In genomic region chr3:65963787-65964707, GRCh38 we compare ENCODE assay signal across 10 cellular contexts.
DNase-seq lines count a peak whose midpoint lies in the region; ATAC-seq and TF ChIP-seq lines count a peak whose summit lies in the region.
"Had no signal": no experiment of that assay in that cellular context is flagged by ENCODE, and none has a peak within 500 bp of the region (broad histone marks: within the 10 kb centered on the region; RNA-seq: fewer than 3 reads in every experiment).

No MANE protein-coding gene starts in this region.

- H3K36me3 Mint-ChIP-seq in activated T-cell treated with anti-CD3 and anti-CD28 coated beads, Interleukin-2, amount 50 U/mL, for 4 hours (ENCODE audit: insufficient read depth), result no peaks in the 10 kb centered on the region

- H3K27ac ChIP-seq in left lung (peak overlapping the region; percentile 48 to 60), WERI-Rb-1 (no peak overlapping the region), MM.1S (ENCODE audit: low read length) (no peak overlapping the region)
- H3K27ac ChIP-seq: KMS-11 had no signal

- H3K4me3 ChIP-seq in left lung (no peak overlapping the region), WERI-Rb-1 (ENCODE audit: low read depth, low read length) (no peak overlapping the region), MM.1S (ENCODE audit: low read length) (no peak overlapping the region)

- in situ Hi-C loops in Caki2 (cut with HindIII; ENCODE audit: low pct_unique_long_range_greater_than_20kb, low sequenced_read_pairs), result no loop called here

- peak overlapping the region; percentile 25 for H3K4me3 Mint-ChIP-seq in activated T-cell treated with anti-CD3 and anti-CD28 coated beads, Interleukin-2, amount 50 U/mL, for 4 hours

- H3K27me3 Mint-ChIP-seq in activated T-cell treated with anti-CD3 and anti-CD28 coated beads, Interleukin-2, amount 50 U/mL, for 4 hours (ENCODE audit: low read depth), result no peaks in the 10 kb centered on the region

- no peaks in the 10 kb centered on the region for H3K36me3 ChIP-seq in left lung
- H3K36me3 ChIP-seq in WERI-Rb-1, result no peaks in the 10 kb centered on the region
- H3K36me3 ChIP-seq in MM.1S (replicated peaks; ENCODE audit: insufficient read depth, low read length), result no peaks in the 10 kb centered on the region

- H3K27me3 ChIP-seq in left lung (no peaks in the 10 kb centered on the region), WERI-Rb-1 (ENCODE audit: insufficient read depth, low read depth, severe bottlenecking) (no peaks in the 10 kb centered on the region), MM.1S (replicated peaks; ENCODE audit: insufficient read depth, low read length) (no peaks in the 10 kb centered on the region)

- H3K9me3 ChIP-seq in left lung, result no peaks in the 10 kb centered on the region
- no peaks in the 10 kb centered on the region for H3K9me3 ChIP-seq in WERI-Rb-1 (ENCODE audit: severe bottlenecking)
- H3K9me3 ChIP-seq in MM.1S (replicated peaks; ENCODE audit: insufficient read depth, low read length), result no peaks in the 10 kb centered on the region

- DNase-seq in Caki2 (ENCODE audit: low read depth) (peak; percentile 59), left lung (no peak), WERI-Rb-1 (no peak), MM.1S (no peak), NCI-H748 treated with DMSO at 0.1 percent for 48 hours (lab: John Stamatoyannopoulos, UW) (no peak)
- no peak for DNase-seq in activated T-cell treated with anti-CD3 and anti-CD28 coated beads, Interleukin-2, amount 50 U/mL, for 4 hours
- DNase-seq: left cardiac atrium had no signal

- no peaks in the 10 kb centered on the region for H3K9me3 Mint-ChIP-seq in activated T-cell treated with anti-CD3 and anti-CD28 coated beads, Interleukin-2, amount 50 U/mL, for 4 hours

- H3K4me1 ChIP-seq in left lung (peaks cover 0 to 22% of the 10 kb centered on the region in 2 donors), MM.1S (ENCODE audit: low read length) (no peaks in the 10 kb centered on the region)

- no peaks in the 10 kb centered on the region for H3K79me2 ChIP-seq in MM.1S (ENCODE audit: low read length)

- no peak overlapping the region for H3K4me2 ChIP-seq in MM.1S (ENCODE audit: low read depth, low read length)
- H3K4me2 ChIP-seq: KMS-11 had no signal

- H3F3A ChIP-seq in MM.1S (ENCODE audit: insufficient read depth, low read length), result no peaks in the 10 kb centered on the region

- no peaks in the 10 kb centered on the region for H3K9me2 ChIP-seq in MM.1S (replicated peaks; ENCODE audit: insufficient read depth, low read length)

- peak; percentile 98 for ATAC-seq in GM19452 (IDR thresholded peaks at IDR 0.05; ENCODE audit: unreplicated experiment)
- ATAC-seq in HG03354 (IDR thresholded peaks at IDR 0.05; ENCODE audit: poor library complexity, severe bottlenecking, unreplicated experiment), result peak; percentile 96
- peak; percentile 81 to 86 for ATAC-seq in activated T-cell treated with anti-CD3 and anti-CD28 coated beads, Interleukin-2, amount 50 U/mL, for 4 hours
- peak; percentile 85 for ATAC-seq in left lung

- H3K9ac ChIP-seq in MM.1S (ENCODE audit: low read length), result no peak overlapping the region
- H3K9ac ChIP-seq: KMS-11 had no signal

- TF ChIP-seq CTCF in left lung (IDR thresholded peaks at IDR 0.05) (no peak), WERI-Rb-1 (IDR thresholded peaks at IDR 0.05; ENCODE audit: low read depth, low read length) (no peak), MM.1S (IDR thresholded peaks at IDR 0.05; ENCODE audit: low read length) (no peak)

- no peaks in the 10 kb centered on the region for H4K20me1 ChIP-seq in MM.1S (ENCODE audit: insufficient read depth, low read length)

- peaks cover 6% of the 10 kb centered on the region for H3K4me1 Mint-ChIP-seq in activated T-cell treated with anti-CD3 and anti-CD28 coated beads, Interleukin-2, amount 50 U/mL, for 4 hours (ENCODE audit: low read depth)

- no peak overlapping the region for H2AFZ ChIP-seq in MM.1S (ENCODE audit: low read length)

- intact Hi-C loops in left lung (cut with DNase I), result no loop called here

Comparison
In these comparisons a context has a peak if more than half of its experiments do, and no peak if none do; other contexts are left out.
1. H3K27ac ChIP-seq: peak in left lung (2 of 2); none in WERI-Rb-1 (single experiment) and MM.1S (single experiment).
2. Peak in every context shown above with its lines, with median percentiles within 50 percentile points of each other: ATAC-seq.